In genomic region chr2:113888641-113889470, GRCh38 we compare ENCODE assay signal across 1 cellular context.
TF ChIP-seq lines count a peak whose summit lies in the region.

No MANE protein-coding gene starts in this region.

TF ChIP-seq in GM12878, 131 proteins besides CTCF, POLR2A, EP300 and RAD21 (continued from another document):
- TF ChIP-seq ZBTB40 (IDR thresholded peaks at IDR 0.05; ENCODE audit: borderline replicate concordance): no peak
- TF ChIP-seq, protein P1, sequence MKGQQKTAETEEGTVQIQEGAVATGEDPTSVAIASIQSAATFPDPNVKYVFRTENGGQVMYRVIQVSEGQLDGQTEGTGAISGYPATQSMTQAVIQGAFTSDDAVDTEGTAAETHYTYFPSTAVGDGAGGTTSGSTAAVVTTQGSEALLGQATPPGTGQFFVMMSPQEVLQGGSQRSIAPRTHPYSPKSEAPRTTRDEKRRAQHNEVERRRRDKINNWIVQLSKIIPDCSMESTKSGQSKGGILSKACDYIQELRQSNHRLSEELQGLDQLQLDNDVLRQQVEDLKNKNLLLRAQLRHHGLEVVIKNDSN (IDR thresholded peaks at IDR 0.05; ENCODE audit: borderline replicate concordance, extremely low read length, insufficient read depth, low read depth, low read length): no peak
- TF ChIP-seq ETV6 (conservative IDR thresholded peaks at IDR 0.05 in 1 of 2, IDR thresholded peaks at IDR 0.05 in 1 of 2; ENCODE audit: borderline replicate concordance in 1 of 2, low read depth in 1 of 2): no peak
- no peak for TF ChIP-seq MXI1 (IDR thresholded peaks at IDR 0.05; ENCODE audit: low read depth, low read length)
- TF ChIP-seq SUPT20H (IDR thresholded peaks at IDR 0.05; ENCODE audit: borderline replicate concordance, control insufficient read depth, low read depth, low read length): no peak
- TF ChIP-seq EZH2 (IDR thresholded peaks at IDR 0.05; ENCODE audit: borderline replicate concordance, control insufficient read depth, low read depth, low read length): no peak
- TF ChIP-seq, protein P2, sequence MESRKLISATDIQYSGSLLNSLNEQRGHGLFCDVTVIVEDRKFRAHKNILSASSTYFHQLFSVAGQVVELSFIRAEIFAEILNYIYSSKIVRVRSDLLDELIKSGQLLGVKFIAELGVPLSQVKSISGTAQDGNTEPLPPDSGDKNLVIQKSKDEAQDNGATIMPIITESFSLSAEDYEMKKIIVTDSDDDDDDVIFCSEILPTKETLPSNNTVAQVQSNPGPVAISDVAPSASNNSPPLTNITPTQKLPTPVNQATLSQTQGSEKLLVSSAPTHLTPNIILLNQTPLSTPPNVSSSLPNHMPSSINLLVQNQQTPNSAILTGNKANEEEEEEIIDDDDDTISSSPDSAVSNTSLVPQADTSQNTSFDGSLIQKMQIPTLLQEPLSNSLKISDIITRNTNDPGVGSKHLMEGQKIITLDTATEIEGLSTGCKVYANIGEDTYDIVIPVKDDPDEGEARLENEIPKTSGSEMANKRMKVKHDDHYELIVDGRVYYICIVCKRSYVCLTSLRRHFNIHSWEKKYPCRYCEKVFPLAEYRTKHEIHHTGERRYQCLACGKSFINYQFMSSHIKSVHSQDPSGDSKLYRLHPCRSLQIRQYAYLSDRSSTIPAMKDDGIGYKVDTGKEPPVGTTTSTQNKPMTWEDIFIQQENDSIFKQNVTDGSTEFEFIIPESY (IDR thresholded peaks at IDR 0.05): no peak
